In genomic region chr10:118943253-118943652, GRCh38 we compare ENCODE assay signal across 22 cellular contexts.
"Had no signal": no experiment of that assay in that cellular context is flagged by ENCODE, and none has a peak within 500 bp of the region (broad histone marks: within the 10 kb centered on the region; RNA-seq: fewer than 3 reads in every experiment).

No MANE protein-coding gene starts in this region.

- H3K36me3 Mint-ChIP-seq: IgD-negative memory B cell had no signal

- H3K27ac Mint-ChIP-seq: IgD-negative memory B cell had no signal

- H3K36me3 ChIP-seq: MG63, SJSA1 had no signal

- H3K4me3 Mint-ChIP-seq: IgD-negative memory B cell had no signal

- H3K4me1 ChIP-seq: SJSA1 had no signal

- H3K27me3 ChIP-seq: MG63, SJSA1 had no signal

- H3K4me3 ChIP-seq: MG63, SJSA1, SK-N-MC had no signal

- DNase-seq: Karpas-422, KG1, MG63, NCI-H1092 treated with DMSO at 0.1 percent for 48 hours, NCI-H1436, NCI-H187, NCI-H2029, NCI-H2081 treated with DMSO at 0.1 percent for 48 hours, NCI-H2171, NCI-H226, NCI-H446, NCI-H510A, NCI-H524 treated with DMSO at 0.1 percent for 48 hours, NCI-H69, NCI-H774, Right ventricle myocardium superior, RPMI8226, SIG-M5 had no signal

- H3K27ac ChIP-seq: HL-60, SJSA1, SK-N-MC had no signal
